In genomic region chr5:78232163-78232562, GRCh38 we compare ENCODE assay signal across 1 cellular context.
TF ChIP-seq lines count a peak whose summit lies in the region.

No MANE protein-coding gene starts in this region.

TF ChIP-seq in WTC11, 78 proteins besides CTCF, POLR2A, EP300 and RAD21 (continued from another document):
- no peak for TF ChIP-seq JAZF1 (CRISPR knock-in tag; IDR thresholded peaks at IDR 0.05)
- TF ChIP-seq TCF7 (CRISPR knock-in tag; IDR thresholded peaks at IDR 0.05; ENCODE audit: low read depth), result no peak
